ENCODE assay signal across 8 cellular contexts in genomic region chr17:65231662-65232335, GRCh38.
DNase-seq lines count a peak whose midpoint lies in the region; ATAC-seq, FAIRE-seq and TF ChIP-seq lines count a peak whose summit lies in the region.

No MANE protein-coding gene starts in this region.

- H3K9me3 ChIP-seq in breast epithelium (peaks cover 6 to 11% of the 10 kb centered on the region in 2 donors), kidney (ENCODE audit: control insufficient read depth in 1 of 2, low read length in 2 of 2) (no peaks in the 10 kb centered on the region)

- TF ChIP-seq CTCF in breast epithelium (IDR thresholded peaks at IDR 0.05): peak; percentile 28 to 54 (median 34)
- TF ChIP-seq CTCF in kidney (IDR thresholded peaks at IDR 0.05; ENCODE audit: borderline replicate concordance, extremely low read depth, insufficient read depth): peak; percentile 48

- no peak overlapping the region for H3K9ac ChIP-seq in kidney (ENCODE audit: low read length in 2 of 2)

- TF ChIP-seq POLR2A in breast epithelium (IDR thresholded peaks at IDR 0.05): no peak

- H3K27ac ChIP-seq in breast epithelium (no peak overlapping the region), kidney (ENCODE audit: low read depth in 2 of 2, low read length in 2 of 2) (no peak overlapping the region)

- no peak for FAIRE-seq in kidney (lab: Jason Lieb, UNC)

- no peaks in the 10 kb centered on the region for H3K27me3 ChIP-seq in breast epithelium

- H3K4me3 ChIP-seq in breast epithelium (no peak overlapping the region), kidney (ENCODE audit: low read length in 2 of 2) (no peak overlapping the region)

- intact Hi-C loops in breast epithelium (cut with DNase I; ENCODE audit: low total_unique reads) (no loop called here), kidney (cut with DNase I) (no loop called here)

- H3K36me3 ChIP-seq in breast epithelium: no peaks in the 10 kb centered on the region
- H3K36me3 ChIP-seq in kidney (ENCODE audit: control insufficient read depth in 1 of 2, insufficient read depth in 2 of 2, low read length in 2 of 2): no peaks in the 10 kb centered on the region

- peak in 8 of 14 donors; percentile 2 to 23 (median 10) for DNase-seq in C1 segment of cervical spinal cord (lab: John Stamatoyannopoulos, UW)
- DNase-seq in GM19240 (ENCODE audit: insufficient read length, low spot score): peak; percentile 51
- peak; percentile 35 for DNase-seq in NCI-H1105 (lab: John Stamatoyannopoulos, UW)
- peak; percentile 28 to 63 for DNase-seq in SW 1271 (lab: John Stamatoyannopoulos, UW)
- DNase-seq in breast epithelium (ENCODE audit: low spot score in 2 of 2): peak in 1 of 2 donors; percentile 30
- DNase-seq in kidney: no peak
- peak; percentile 15 for DNase-seq in stimulated activated CD4-positive, alpha-beta T cell treated with anti-CD3 and anti-CD28 coated beads, Interleukin-2, amount 100 ng/mL, for 4 hours (ENCODE audit: low read depth)

- H3K4me1 ChIP-seq in breast epithelium (no peaks in the 10 kb centered on the region), kidney (ENCODE audit: control insufficient read depth in 1 of 2, insufficient read depth in 1 of 2, low read depth in 1 of 2, low read length in 2 of 2) (peaks cover 0 to 3% of the 10 kb centered on the region in 2 donors)

- no peak for ATAC-seq in GM19023 (IDR thresholded peaks at IDR 0.05; ENCODE audit: unreplicated experiment)
